ENCODE assay signal across 14 cellular contexts in genomic region chr4:23921447-23921845, GRCh38. TPM values are rescaled to one million over a fixed set of nuclear protein-coding genes. Genes with fewer than 3 reads are reported as not detected.
"Had no signal": no experiment of that assay in that cellular context is flagged by ENCODE, and none has a peak within 500 bp of the region (broad histone marks: within the 10 kb centered on the region; RNA-seq: fewer than 3 reads in every experiment).

No MANE protein-coding gene starts in this region.

- H3K4me1 ChIP-seq: right atrium auricular region, vagina had no signal

- H3K27me3 ChIP-seq: esophagus muscularis mucosa, neutrophil, right atrium auricular region, thyroid gland, vagina had no signal

- H3K4me2 ChIP-seq: smooth muscle cell had no signal

- H3K36me3 ChIP-seq: esophagus muscularis mucosa, neutrophil, right atrium auricular region, thyroid gland, vagina had no signal

- ATAC-seq: activated T-helper 17 cell treated with anti-CD3 and anti-CD28 coated beads, Interleukin-2, amount 50 U/mL, for 72 hours; T-cell had no signal

- H3K9me3 ChIP-seq: esophagus muscularis mucosa, neutrophil, right atrium auricular region, thyroid gland, vagina had no signal

- H3K4me1 Mint-ChIP-seq: activated naive CD4-positive, alpha-beta T cell treated with anti-CD3 and anti-CD28 coated beads, Interleukin-2, amount 50 U/mL, for 24 hours; activated T-helper 17 cell treated with anti-CD3 and anti-CD28 coated beads, Interleukin-2, amount 50 U/mL, for 72 hours; T-cell had no signal

- H3K4me3 ChIP-seq: esophagus muscularis mucosa, right atrium auricular region, smooth muscle cell, thyroid gland, vagina had no signal

- DNase-seq: activated CD4-positive, alpha-beta T cell treated with anti-CD3 and anti-CD28 coated beads for 48 hours; activated CD8-positive, alpha-beta memory T cell treated with anti-CD3 and anti-CD28 coated beads for 24 hours; head of caudate nucleus; posterior cingulate gyrus; T-cell; thyroid gland had no signal

- H3K27me3 Mint-ChIP-seq: activated naive CD4-positive, alpha-beta T cell treated with anti-CD3 and anti-CD28 coated beads, Interleukin-2, amount 50 U/mL, for 24 hours; T-cell had no signal

- H3K27ac Mint-ChIP-seq: activated naive CD4-positive, alpha-beta T cell treated with anti-CD3 and anti-CD28 coated beads, Interleukin-2, amount 50 U/mL, for 24 hours; activated T-helper 17 cell treated with anti-CD3 and anti-CD28 coated beads, Interleukin-2, amount 50 U/mL, for 72 hours; mesothelial cell of epicardium; T-cell had no signal

- H3K4me3 Mint-ChIP-seq: activated naive CD4-positive, alpha-beta T cell treated with anti-CD3 and anti-CD28 coated beads, Interleukin-2, amount 50 U/mL, for 24 hours; activated T-helper 17 cell treated with anti-CD3 and anti-CD28 coated beads, Interleukin-2, amount 50 U/mL, for 72 hours; mesothelial cell of epicardium; T-cell had no signal

- H3K36me3 Mint-ChIP-seq: activated naive CD4-positive, alpha-beta T cell treated with anti-CD3 and anti-CD28 coated beads, Interleukin-2, amount 50 U/mL, for 24 hours; mesothelial cell of epicardium; T-cell had no signal

- H3K27ac ChIP-seq: esophagus muscularis mucosa, neutrophil, right atrium auricular region, thyroid gland, vagina had no signal

RNA-seq across cellular contexts. Expression of gene PPARGC1A, which starts 31.6 kb away (rescaled TPM):
- total RNA-seq: activated T-helper 17 cell treated with anti-CD3 and anti-CD28 coated beads, Interleukin-2, amount 50 U/mL, for 72 hours; T-cell had no signal
